ENCODE assay signal across 13 cellular contexts in genomic region chr11:117298195-117298594, GRCh38.
"Had no signal": no experiment of that assay in that cellular context is flagged by ENCODE, and none has a peak within 500 bp of the region (broad histone marks: within the 10 kb centered on the region; RNA-seq: fewer than 3 reads in every experiment).

No MANE protein-coding gene starts in this region.

- H3K9me3 ChIP-seq: colonic mucosa, neutrophil, stomach had no signal

- H3K27ac ChIP-seq: colonic mucosa, neutrophil, stomach had no signal

- DNase-seq: colonic mucosa; dermis blood vessel endothelial cell; effector CD4-positive, alpha-beta T cell; foreskin melanocyte; hippocampal formation; kidney glomerular epithelial cell; natural killer cell; right cardiac atrium; small intestine; stimulated activated CD4-positive, alpha-beta T cell treated with anti-CD3 and anti-CD28 coated beads, Interleukin-12 subunit alpha, Interleukin-12 subunit beta, amount 100 ng/mL, for 4 hours; stimulated activated naive CD4-positive, alpha-beta T cell; stomach had no signal

- H3K4me3 ChIP-seq: colonic mucosa, stomach had no signal

- ATAC-seq: natural killer cell, right cardiac atrium had no signal

- H3K4me1 ChIP-seq: colonic mucosa had no signal

- H3K36me3 Mint-ChIP-seq: natural killer cell had no signal

- H3K36me3 ChIP-seq: colonic mucosa, neutrophil had no signal

- H3K27me3 ChIP-seq: colonic mucosa, neutrophil, stomach had no signal

- H3K9me3 Mint-ChIP-seq: natural killer cell had no signal

- H3K4me3 Mint-ChIP-seq: natural killer cell had no signal

- H3K27ac Mint-ChIP-seq: natural killer cell had no signal
